ENCODE assay signal across 20 cellular contexts in the genomic region with DNA sequence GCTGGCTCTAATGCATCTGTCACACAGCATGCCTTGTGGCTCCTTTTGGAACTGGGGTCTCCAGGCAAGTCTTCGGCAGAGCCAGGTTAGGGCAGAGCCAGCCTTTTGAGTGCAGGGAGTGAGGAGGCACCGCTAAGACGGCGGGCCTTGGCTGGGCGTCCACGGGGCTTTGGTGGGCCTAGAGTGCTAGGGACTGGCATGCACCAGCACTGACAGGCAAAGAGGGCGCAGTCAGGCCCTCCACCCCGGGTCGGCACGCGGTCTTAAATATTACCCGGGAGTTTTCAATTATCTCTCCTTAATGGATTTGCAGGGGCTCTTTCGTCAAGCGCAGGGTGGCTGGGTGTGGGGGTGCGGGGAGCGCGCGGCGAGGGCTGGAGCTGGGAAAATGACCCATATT.
"Had no signal": no experiment of that assay in that cellular context is flagged by ENCODE, and none has a peak within 500 bp of the region (broad histone marks: within the 10 kb centered on the region; RNA-seq: fewer than 3 reads in every experiment).

No MANE protein-coding gene starts in this region.

- DNase-seq: hippocampal formation; hypothalamus; immature natural killer cell; islet precursor cell; kidney; kidney glomerular epithelial cell; left cardiac atrium; left colon; left lung; left ventricle myocardium inferior; left ventricle myocardium superior; lower lobe of right lung; mammary epithelial cell; mesenchymal stem cell; mesendoderm; midbrain; naive B cell; naive thymus-derived CD4-positive, alpha-beta T cell had no signal

- FAIRE-seq: islet of Langerhans, keratinocyte, kidney had no signal
